ENCODE assay signal across 27 cellular contexts in genomic region chr5:67343835-67344234, GRCh38.
"Had no signal": no experiment of that assay in that cellular context is flagged by ENCODE, and none has a peak within 500 bp of the region (broad histone marks: within the 10 kb centered on the region; RNA-seq: fewer than 3 reads in every experiment).

No MANE protein-coding gene starts in this region.

- DNase-seq: naive B cell; naive thymus-derived CD8-positive, alpha-beta T cell; nephron progenitor cell; occipital lobe; ovary; right lobe of liver; spleen; stimulated activated CD4-positive, alpha-beta T cell treated with anti-CD3 and anti-CD28 coated beads, Interleukin-12 subunit alpha, Interleukin-12 subunit beta, amount 100 ng/mL, for 4 hours; stimulated activated CD4-positive, alpha-beta T cell treated with anti-CD3 and anti-CD28 coated beads, Interleukin-1b, Interleukin-23, amount 100 ng/mL, for 48 hours; stimulated activated CD4-positive, alpha-beta T cell treated with anti-CD3 and anti-CD28 coated beads, Interleukin-4, amount 100 ng/mL, for 1 hour; stimulated activated CD4-positive, alpha-beta T cell treated with anti-CD3 and anti-CD28 coated beads, Interleukin-4, amount 100 ng/mL, for 4 hours; stimulated activated CD8-positive, alpha-beta memory T cell treated with anti-CD3 and anti-CD28 coated beads, Interleukin-4, amount 100 ng/mL, for 48 hours; stimulated activated naive CD4-positive, alpha-beta T cell; stimulated activated naive CD8-positive, alpha-beta T cell treated with anti-CD3 and anti-CD28 coated beads, Interleukin-15, amount 100 ng/mL, for 72 hours; stimulated activated naive CD8-positive, alpha-beta T cell treated with anti-CD3 and anti-CD28 coated beads, Interleukin-15, Interleukin-2, amounts not matched to agents 100 U/mL and 50 U/mL, for 24 hours; substantia nigra; testis; trophoblast cell; upper lobe of left lung had no signal

- FAIRE-seq: urothelium cell line had no signal

- H3K9ac ChIP-seq: parathyroid adenoma had no signal

- H3K9me3 ChIP-seq: ovary, psoas muscle, right lobe of liver, suprapubic skin, testis, vagina had no signal

- H3K27me3 ChIP-seq: ovary, right lobe of liver, spleen, suprapubic skin, testis, tibial nerve, upper lobe of left lung, vagina had no signal

- H3K4me3 ChIP-seq: ovary, psoas muscle, right lobe of liver, skin epidermis, smooth muscle cell, spleen, suprapubic skin, testis, tibial nerve, upper lobe of left lung, vagina had no signal

- H3K4me1 ChIP-seq: parathyroid adenoma, psoas muscle, right lobe of liver, spleen, suprapubic skin, testis, tibial nerve, upper lobe of left lung, vagina had no signal

- H3K4me2 ChIP-seq: smooth muscle cell had no signal

- H3K27ac ChIP-seq: ovary, parathyroid adenoma, psoas muscle, right lobe of liver, skin epidermis, spleen, suprapubic skin, testis, tibial nerve, upper lobe of left lung, vagina had no signal

- H2AFZ ChIP-seq: parathyroid adenoma had no signal

- H3K36me3 ChIP-seq: ovary, right lobe of liver, spleen, suprapubic skin, tibial nerve, upper lobe of left lung, vagina had no signal
